In genomic region chr22:36366291-36366708, GRCh38 we compare ENCODE assay signal across 9 cellular contexts. TPM values are rescaled to one million over a fixed set of nuclear protein-coding genes. Genes with fewer than 3 reads are reported as not detected.
DNase-seq lines count a peak whose midpoint lies in the region; ATAC-seq, FAIRE-seq and TF ChIP-seq lines count a peak whose summit lies in the region.
"Had no signal": no experiment of that assay in that cellular context is flagged by ENCODE, and none has a peak within 500 bp of the region (broad histone marks: within the 10 kb centered on the region; RNA-seq: fewer than 3 reads in every experiment).

No MANE protein-coding gene starts in this region.

- H3K27me3 Mint-ChIP-seq in activated T-cell treated with anti-CD3 and anti-CD28 coated beads, Interleukin-2, amount 50 U/mL, for 4 hours (ENCODE audit: low read depth), result no peaks in the 10 kb centered on the region

- H3K4me1 Mint-ChIP-seq in activated T-cell treated with anti-CD3 and anti-CD28 coated beads, Interleukin-2, amount 50 U/mL, for 4 hours (ENCODE audit: low read depth), result peaks cover 96% of the 10 kb centered on the region

- no TSS peak for BruUV-seq in mammary epithelial cell (replicated peaks; lab: Mats Ljungman, UMichigan)

- H3K36me3 Mint-ChIP-seq in activated T-cell treated with anti-CD3 and anti-CD28 coated beads, Interleukin-2, amount 50 U/mL, for 4 hours (ENCODE audit: insufficient read depth), result peaks cover 26% of the 10 kb centered on the region

- dilution Hi-C loops in mammary epithelial cell (cut with HindIII; ENCODE audit: low sequenced_read_pairs), result loop anchor here (5.0 kb wide), 2 partner anchors 34 to 101 kb away; no protein-coding TSS in a partner anchor

- FAIRE-seq in H54 (lab: Jason Lieb, UNC), result no peak

- no peaks in the 10 kb centered on the region for H3K9me3 Mint-ChIP-seq in activated T-cell treated with anti-CD3 and anti-CD28 coated beads, Interleukin-2, amount 50 U/mL, for 4 hours

- no peaks in the 10 kb centered on the region for H3K27me3 ChIP-seq in mammary epithelial cell (ENCODE audit: insufficient read depth, low read length)
- no peaks in the 10 kb centered on the region for H3K27me3 ChIP-seq in lower lobe of right lung (ENCODE audit: low read depth)
- H3K27me3 ChIP-seq in tibial artery, result no peaks in the 10 kb centered on the region

- peaks cover 19% of the 10 kb centered on the region for H3K36me3 ChIP-seq in mammary epithelial cell (ENCODE audit: insufficient read depth, low read length)
- peaks cover 7% of the 10 kb centered on the region for H3K36me3 ChIP-seq in lower lobe of right lung
- H3K36me3 ChIP-seq in tibial artery, result peaks cover 0 to 6% (median 0%) of the 10 kb centered on the region in 3 donors

- H2AFZ ChIP-seq in mammary epithelial cell (ENCODE audit: low read depth, low read length), result no peak overlapping the region

- WGBS in mammary epithelial cell (ENCODE audit: low coverage, missing lambda C conversion rate), result 33% methylated on average over 9 of the region's 10 CpGs

- H3K4me1 ChIP-seq in mammary epithelial cell (ENCODE audit: insufficient read depth, low read length), result peaks cover 97% of the 10 kb centered on the region
- H3K4me1 ChIP-seq in lower lobe of right lung, result peaks cover 100% of the 10 kb centered on the region
- peaks cover 0 to 100% (median 99%) of the 10 kb centered on the region in 4 donors for H3K4me1 ChIP-seq in tibial artery

- peak overlapping the region; percentile 68 for H3K4me3 Mint-ChIP-seq in activated T-cell treated with anti-CD3 and anti-CD28 coated beads, Interleukin-2, amount 50 U/mL, for 4 hours

- CTCF ChIA-PET in mammary epithelial cell (lab: Charles Lee; ENCODE audit: low non-redundant PET), result interaction anchor here (0.7 kb wide), 1 partner anchor 1298 kb away, joined by 4 read pairs; no protein-coding TSS in a partner anchor

- H3K79me2 ChIP-seq in mammary epithelial cell (ENCODE audit: insufficient read depth, low read length), result peaks cover 100% of the 10 kb centered on the region

- H3K9ac ChIP-seq in mammary epithelial cell (ENCODE audit: insufficient read depth, low read length), result peak overlapping the region; percentile 30

- peak overlapping the region; percentile 77 for H3K4me2 ChIP-seq in mammary epithelial cell (ENCODE audit: insufficient read depth, low read depth, low read length)

- intact Hi-C loops in mammary epithelial cell (cut with micrococcal nuclease), result no loop called here
- intact Hi-C loops in lower lobe of right lung (cut with DNase I), result no loop called here
- intact Hi-C loops in tibial artery (cut with DNase I; ENCODE audit: low total_unique reads), result loop anchor here (5.0 kb wide), 2 partner anchors 39 to 101 kb away; no protein-coding TSS in a partner anchor

- peaks cover 39% of the 10 kb centered on the region for H4K20me1 ChIP-seq in mammary epithelial cell (ENCODE audit: insufficient read depth, low read length)

- no peak for ATAC-seq in activated T-cell treated with anti-CD3 and anti-CD28 coated beads, Interleukin-2, amount 50 U/mL, for 4 hours
- ATAC-seq in lower lobe of right lung, result no peak

- no peak for TF ChIP-seq POLR2A in H54 (IDR thresholded peaks at IDR 0.05; ENCODE audit: low read depth, low read length)

- DNase-seq in activated T-cell treated with anti-CD3 and anti-CD28 coated beads, Interleukin-2, amount 50 U/mL, for 4 hours, result no peak
- no peak for DNase-seq in activated T-cell treated with anti-CD3 and anti-CD28 coated beads, Interleukin-2, amount 50 U/mL, for 1 hour
- DNase-seq in mammary epithelial cell (no peak), lower lobe of right lung (no peak), tibial artery (peak; percentile 59 to 90), NCI-H524 (lab: John Stamatoyannopoulos, UW) (no peak), COLO668 (lab: John Stamatoyannopoulos, UW; ENCODE audit: unreplicated experiment) (no peak), H54 (ENCODE audit: insufficient read length, low spot score) (no peak)
- DNase-seq: NCI-H2029 had no signal

- H3K4me3 ChIP-seq in mammary epithelial cell (replicated peaks in 1 of 3; ENCODE audit: insufficient read depth in 1 of 3, low read depth in 2 of 3, low read length in 3 of 3) (no peak overlapping the region), lower lobe of right lung (peak overlapping the region; percentile 32), tibial artery (peak overlapping the region; percentile 22 to 40)

- TF ChIP-seq CTCF in mammary epithelial cell (conservative IDR thresholded peaks at IDR 0.05 in 1 of 2, IDR thresholded peaks at IDR 0.05 in 1 of 2; ENCODE audit: extremely low read depth in 1 of 2, insufficient read depth in 1 of 2, low read depth in 1 of 2, low read length in 2 of 2) (no peak), lower lobe of right lung (IDR thresholded peaks at IDR 0.05) (no peak), tibial artery (IDR thresholded peaks at IDR 0.05) (no peak)

- H3K9me3 ChIP-seq in mammary epithelial cell (replicated peaks; ENCODE audit: insufficient read depth, low read length) (no peaks in the 10 kb centered on the region), lower lobe of right lung (no peaks in the 10 kb centered on the region), tibial artery (no peaks in the 10 kb centered on the region)

- in situ Hi-C loops in mammary epithelial cell (cut with MboI; ENCODE audit: low sequenced_read_pairs in 2 of 2), result no loop called here

- H3K27ac ChIP-seq in mammary epithelial cell (ENCODE audit: insufficient read depth, low read depth, low read length) (peak overlapping the region; percentile 76), lower lobe of right lung (peak overlapping the region; percentile 66), tibial artery (peak overlapping the region; percentile 95)

RNA-seq across cellular contexts. Expression of gene MYH9, which starts 21.5 kb away (rescaled TPM):
- 100 to 1,000 TPM; 673 to 753 (median 716) TPM for total RNA-seq in activated T-cell treated with anti-CD3 and anti-CD28 coated beads, Interleukin-2, amount 50 U/mL, for 4 hours
- total RNA-seq in mammary epithelial cell, result 1,000 to 10,000 TPM; 1,183 to 1,246 TPM
- polyA plus RNA-seq in mammary epithelial cell, result 295 TPM
- polyA minus RNA-seq in mammary epithelial cell, result 996 TPM
- total RNA-seq in lower lobe of right lung, result 659 TPM

Comparison
In these comparisons a context has a peak if more than half of its experiments do, and no peak if none do; other contexts are left out.
1. DNase-seq: peak in tibial artery (2 of 2); none in activated T-cell treated with anti-CD3 and anti-CD28 coated beads, Interleukin-2, amount 50 U/mL, for 4 hours (single experiment), activated T-cell treated with anti-CD3 and anti-CD28 coated beads, Interleukin-2, amount 50 U/mL, for 1 hour (single experiment), mammary epithelial cell (single experiment), lower lobe of right lung (single experiment), NCI-H524 (0 of 2), COLO668 (single experiment) and H54 (single experiment).
2. H3K4me3 ChIP-seq: peak in lower lobe of right lung (single experiment) and tibial artery (2 of 2); none in mammary epithelial cell (0 of 3).
3. Peak in every context shown above with its lines, with median percentiles within 50 percentile points of each other: H3K27ac ChIP-seq.